Comparison of ENCODE assay signal across 8 cellular contexts in genomic region chr1:180533571-180533987, GRCh38. TPM values are rescaled to one million over a fixed set of nuclear protein-coding genes. Genes with fewer than 3 reads are reported as not detected.
DNase-seq lines count a peak whose midpoint lies in the region; ATAC-seq, FAIRE-seq and TF ChIP-seq lines count a peak whose summit lies in the region.

No MANE protein-coding gene starts in this region.

- peak; percentile 65 for DNase-seq in DND-41
- DNase-seq in NCI-H2196 (lab: John Stamatoyannopoulos, UW; ENCODE audit: unreplicated experiment) = peak; percentile 46
- DNase-seq in WERI-Rb-1 = peak; percentile 87
- DNase-seq in bronchial epithelial cell (ENCODE audit: low read depth) = peak; percentile 34
- DNase-seq in kidney epithelial cell (ENCODE audit: low read depth) = no peak
- DNase-seq in stimulated activated CD4-positive, alpha-beta T cell treated with anti-CD3 and anti-CD28 coated beads, Interleukin-4, amount 100 ng/mL, for 24 hours = peak; percentile 74

- TF ChIP-seq CTCF in DND-41 (IDR thresholded peaks at IDR 0.05; ENCODE audit: borderline replicate concordance, extremely low read depth, low read length, poor library complexity, severe bottlenecking) (peak; percentile 88), WERI-Rb-1 (IDR thresholded peaks at IDR 0.05; ENCODE audit: low read depth, low read length) (peak; percentile 90), bronchial epithelial cell (IDR thresholded peaks at IDR 0.05; ENCODE audit: insufficient read depth, low read length, severe bottlenecking) (peak; percentile 76), kidney epithelial cell (IDR thresholded peaks at IDR 0.05; ENCODE audit: insufficient read depth, low read length, poor library complexity, severe bottlenecking) (peak; percentile 86)

- no peaks in the 10 kb centered on the region for H4K20me1 ChIP-seq in DND-41 (ENCODE audit: insufficient read depth, low read length)

- no peaks in the 10 kb centered on the region for H3K79me2 ChIP-seq in DND-41 (ENCODE audit: insufficient read depth, low read length)

- H3K36me3 ChIP-seq in DND-41 (ENCODE audit: insufficient read depth, low read length) (no peaks in the 10 kb centered on the region), WERI-Rb-1 (no peaks in the 10 kb centered on the region), bronchial epithelial cell (ENCODE audit: control insufficient read depth, insufficient read depth, low read length) (no peaks in the 10 kb centered on the region), kidney epithelial cell (ENCODE audit: control insufficient read depth, insufficient read depth, low read length) (no peaks in the 10 kb centered on the region)

- no peak overlapping the region for H3K4me3 ChIP-seq in DND-41 (ENCODE audit: low read depth in 1 of 2, low read length in 2 of 2)
- no peak overlapping the region for H3K4me3 ChIP-seq in WERI-Rb-1 (ENCODE audit: low read depth, low read length)
- no peak overlapping the region for H3K4me3 ChIP-seq in bronchial epithelial cell (ENCODE audit: low read depth, low read length)
- no peak overlapping the region for H3K4me3 ChIP-seq in kidney epithelial cell (ENCODE audit: low read depth, low read length)

- no peaks in the 10 kb centered on the region for H3K4me1 ChIP-seq in DND-41 (ENCODE audit: insufficient read depth, low read length)

- H3K27ac ChIP-seq in DND-41 (ENCODE audit: low read length) (no peak overlapping the region), WERI-Rb-1 (peak overlapping the region; percentile 4; the same call in 1 of the 2 replicates)

- no peaks in the 10 kb centered on the region for H3K27me3 ChIP-seq in DND-41 (ENCODE audit: insufficient read depth, low read length, poor library complexity)
- H3K27me3 ChIP-seq in WERI-Rb-1 (ENCODE audit: insufficient read depth, low read depth, severe bottlenecking) = no peaks in the 10 kb centered on the region
- H3K27me3 ChIP-seq in bronchial epithelial cell (ENCODE audit: control insufficient read depth, insufficient read depth, low read length) = no peaks in the 10 kb centered on the region
- H3K27me3 ChIP-seq in kidney epithelial cell (ENCODE audit: control insufficient read depth, insufficient read depth, low read length) = no peaks in the 10 kb centered on the region

- no peaks in the 10 kb centered on the region for H3K9me3 ChIP-seq in DND-41 (ENCODE audit: insufficient read depth, low read length, severe bottlenecking)
- no peaks in the 10 kb centered on the region for H3K9me3 ChIP-seq in WERI-Rb-1 (ENCODE audit: severe bottlenecking)

- H3K4me2 ChIP-seq in DND-41 (ENCODE audit: insufficient read depth, low read length) = no peak overlapping the region

- ATAC-seq in DND-41 (ENCODE audit: insufficient read depth, low read depth) (peak; percentile 76), HG02678 (IDR thresholded peaks at IDR 0.05; ENCODE audit: unreplicated experiment) (peak; percentile 72), GM19324 (IDR thresholded peaks at IDR 0.05; ENCODE audit: low FRiP score, unreplicated experiment) (no peak)

- FAIRE-seq in bronchial epithelial cell (lab: Jason Lieb, UNC) = no peak

- H3K9ac ChIP-seq in DND-41 (ENCODE audit: low read depth, low read length) = no peak overlapping the region

- no peak overlapping the region for H2AFZ ChIP-seq in DND-41 (ENCODE audit: low read depth, low read length)

RNA-seq across cellular contexts. Expression of gene OVAAL, which starts 25.2 kb away (rescaled TPM):
- total RNA-seq in bronchial epithelial cell = not detected in 2 replicates
- total RNA-seq in kidney epithelial cell = not detected in 2 replicates

RNA-seq across cellular contexts. Expression of gene ACBD6, which starts 31.2 kb away (rescaled TPM):
- total RNA-seq in bronchial epithelial cell (98.6 and 118 TPM in 2 replicates), kidney epithelial cell (73.2 and 86.5 TPM in 2 replicates)
